In genomic region chr6:138726066-138727060, GRCh38 we compare ENCODE assay signal across 23 cellular contexts.
"Had no signal": no experiment of that assay in that cellular context is flagged by ENCODE, and none has a peak within 500 bp of the region (broad histone marks: within the 10 kb centered on the region; RNA-seq: fewer than 3 reads in every experiment).

No MANE protein-coding gene starts in this region.

- H3K9me3 Mint-ChIP-seq: activated CD4-positive, alpha-beta T cell treated with anti-CD3 and anti-CD28 coated beads, Interleukin-2, amount 10 ng/mL, durations not matched to agents 24 days and 14 days; activated CD8-positive, alpha-beta T cell treated with anti-CD3 and anti-CD28 coated beads for 36 hours; activated naive CD4-positive, alpha-beta T cell treated with anti-CD3 and anti-CD28 coated beads, Interleukin-2, amount 10 ng/mL, durations not matched to agents 7 days and 5 days; activated naive CD8-positive, alpha-beta T cell treated with anti-CD3 and anti-CD28 coated beads, Interleukin-2, amount 50 U/mL, for 24 hours; mesothelial cell of epicardium had no signal

- H3K4me1 ChIP-seq: breast epithelium, foreskin keratinocyte had no signal

- H3K4me3 Mint-ChIP-seq: activated CD4-positive, alpha-beta T cell treated with anti-CD3 and anti-CD28 coated beads, Interleukin-2, amount 10 ng/mL, durations not matched to agents 24 days and 14 days; activated CD8-positive, alpha-beta T cell treated with anti-CD3 and anti-CD28 coated beads for 36 hours; activated naive CD4-positive, alpha-beta T cell treated with anti-CD3 and anti-CD28 coated beads, Interleukin-2, amount 10 ng/mL, durations not matched to agents 7 days and 5 days; activated naive CD8-positive, alpha-beta T cell treated with anti-CD3 and anti-CD28 coated beads, Interleukin-2, amount 50 U/mL, for 24 hours; mesothelial cell of epicardium; nephron had no signal

- H3K9me3 ChIP-seq: breast epithelium, lower lobe of right lung, thyroid gland had no signal

- DNase-seq: activated CD4-positive, alpha-beta T cell treated with anti-CD3 and anti-CD28 coated beads, Interleukin-2, amount 10 ng/mL, durations not matched to agents 24 days and 14 days; activated CD8-positive, alpha-beta T cell treated with anti-CD3 and anti-CD28 coated beads for 36 hours; activated effector memory CD4-positive, alpha-beta T cell treated with Interleukin-2 at 50 U/mL for 16 hours; activated naive CD4-positive, alpha-beta T cell treated with anti-CD3 and anti-CD28 coated beads, Interleukin-2, amount 10 ng/mL, durations not matched to agents 7 days and 5 days; activated naive CD8-positive, alpha-beta T cell treated with anti-CD3 and anti-CD28 coated beads, Interleukin-2, amount 50 U/mL, for 24 hours; activated T-cell treated with anti-CD3 and anti-CD28 coated beads, Interleukin-2, amount 50 U/mL, for 1 hour; cerebellar nuclear complex; effector CD4-positive, alpha-beta T cell; foreskin keratinocyte; left colon; lower lobe of right lung; retina; stimulated activated CD4-positive, alpha-beta T cell treated with anti-CD3 and anti-CD28 coated beads, Interleukin-12 subunit alpha, Interleukin-12 subunit beta, amount 100 ng/mL, for 4 hours; stimulated activated CD4-positive, alpha-beta T cell treated with anti-CD3 and anti-CD28 coated beads, Interleukin-2, amount 100 ng/mL, for 24 hours; stimulated activated naive CD4-positive, alpha-beta T cell treated with Interleukin-2 at 50 U/mL for 16 hours; T1000; thyroid gland had no signal

- H3K27ac ChIP-seq: breast epithelium, foreskin keratinocyte, hepatocyte, lower lobe of right lung, thyroid gland had no signal

- H2AFZ ChIP-seq: hepatocyte had no signal

- H3K36me3 ChIP-seq: breast epithelium, lower lobe of right lung, thyroid gland had no signal

- H3K27me3 Mint-ChIP-seq: activated CD8-positive, alpha-beta T cell treated with anti-CD3 and anti-CD28 coated beads for 36 hours; activated naive CD4-positive, alpha-beta T cell treated with anti-CD3 and anti-CD28 coated beads, Interleukin-2, amount 10 ng/mL, durations not matched to agents 7 days and 5 days; activated naive CD8-positive, alpha-beta T cell treated with anti-CD3 and anti-CD28 coated beads, Interleukin-2, amount 50 U/mL, for 24 hours had no signal

- H3K27me3 ChIP-seq: breast epithelium, foreskin keratinocyte, hepatocyte, thyroid gland had no signal

- FAIRE-seq: astrocyte, islet of Langerhans had no signal

- H3K4me2 ChIP-seq: hepatocyte had no signal

- H3K36me3 Mint-ChIP-seq: activated naive CD4-positive, alpha-beta T cell treated with anti-CD3 and anti-CD28 coated beads, Interleukin-2, amount 10 ng/mL, durations not matched to agents 7 days and 5 days had no signal

- H3K27ac Mint-ChIP-seq: activated CD4-positive, alpha-beta T cell treated with anti-CD3 and anti-CD28 coated beads, Interleukin-2, amount 10 ng/mL, durations not matched to agents 24 days and 14 days; activated CD8-positive, alpha-beta T cell treated with anti-CD3 and anti-CD28 coated beads for 36 hours; activated naive CD4-positive, alpha-beta T cell treated with anti-CD3 and anti-CD28 coated beads, Interleukin-2, amount 10 ng/mL, durations not matched to agents 7 days and 5 days; activated naive CD8-positive, alpha-beta T cell treated with anti-CD3 and anti-CD28 coated beads, Interleukin-2, amount 50 U/mL, for 24 hours; mesothelial cell of epicardium; nephron had no signal

- H3K4me1 Mint-ChIP-seq: activated naive CD4-positive, alpha-beta T cell treated with anti-CD3 and anti-CD28 coated beads, Interleukin-2, amount 10 ng/mL, durations not matched to agents 7 days and 5 days; nephron had no signal

- H3K4me3 ChIP-seq: breast epithelium, hepatocyte, lower lobe of right lung, thyroid gland had no signal
